ENCODE assay signal across 13 cellular contexts in the genomic region with DNA sequence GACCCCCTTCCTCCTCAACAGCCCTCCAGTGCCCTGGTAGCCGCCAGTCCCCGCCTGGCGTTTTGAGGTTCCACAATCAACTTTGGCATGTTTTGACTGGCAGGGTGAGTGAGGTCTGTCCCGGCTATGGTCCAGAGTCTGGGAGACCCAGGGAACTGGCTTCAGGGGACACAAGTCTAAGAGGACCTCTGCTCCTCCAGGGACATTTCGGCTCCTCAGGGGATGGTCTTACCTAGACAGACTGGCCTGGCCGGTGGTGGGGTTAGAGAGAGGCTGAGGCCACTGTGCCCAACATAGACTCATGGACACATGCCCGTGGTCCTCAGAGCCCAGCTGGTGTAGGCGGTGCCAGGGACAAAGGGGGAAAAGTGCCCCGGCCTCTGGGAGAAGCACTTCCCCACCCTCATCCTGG. TPM values are rescaled to one million over a fixed set of nuclear protein-coding genes. Genes with fewer than 3 reads are reported as not detected.
A peak's percentile ranks its signal among the peaks of the same experiment; 100 is the strongest.
DNase-seq lines count a peak whose midpoint lies in the region; ATAC-seq and TF ChIP-seq lines count a peak whose summit lies in the region.
"Had no signal": no experiment of that assay in that cellular context is flagged by ENCODE, and none has a peak within 500 bp of the region (broad histone marks: within the 10 kb centered on the region; RNA-seq: fewer than 3 reads in every experiment).

No MANE protein-coding gene starts in this region.

- DNase-seq in CD4-positive, alpha-beta memory T cell, result no peak
- DNase-seq in natural killer cell, result no peak
- DNase-seq in uterus, result no peak
- no peak for DNase-seq in stimulated activated CD4-positive, alpha-beta T cell treated with anti-CD3 and anti-CD28 coated beads, Interleukin-1b, Interleukin-23, amount 100 ng/mL, for 48 hours
- no peak for DNase-seq in HT-29 (ENCODE audit: low spot score)
- DNase-seq: effector CD4-positive, alpha-beta T cell; hippocampal formation had no signal

- POLR2A ChIA-PET in CD4-positive, alpha-beta memory T cell (lab: Charles Lee; ENCODE audit: partially characterized antibody), result interaction anchor here (0.5 to 26.7 kb wide), 12 partner anchors 8 to 471 kb away, joined by 3 to 1172 read pairs (median 4); a partner anchor contains a TSS

- no peaks in the 10 kb centered on the region for H3K9me3 ChIP-seq in CD4-positive, alpha-beta memory T cell (ENCODE audit: control insufficient read depth in 1 of 2, low read length in 2 of 2)
- no peaks in the 10 kb centered on the region for H3K9me3 ChIP-seq in uterus
- H3K9me3 ChIP-seq: mucosa of descending colon had no signal

- TF ChIP-seq CTCF in KMS-11 (conservative IDR thresholded peaks at IDR 0.05; ENCODE audit: low read depth, low read length), result no peak; the same call in 1 of the 2 replicates
- no peak for TF ChIP-seq CTCF in natural killer cell (IDR thresholded peaks at IDR 0.05)
- no peak for TF ChIP-seq CTCF in uterus (IDR thresholded peaks at IDR 0.05)

- no peak for TF ChIP-seq POLR2A in uterus (IDR thresholded peaks at IDR 0.05)

- peaks cover 40% of the 10 kb centered on the region for H3K36me3 ChIP-seq in CD4-positive, alpha-beta memory T cell (ENCODE audit: insufficient read depth, low read length)
- H3K36me3 ChIP-seq in KMS-11 (ENCODE audit: insufficient read depth), result no peaks in the 10 kb centered on the region; the same call in 1 of the 2 replicates
- no peaks in the 10 kb centered on the region for H3K36me3 ChIP-seq in uterus

- ATAC-seq in natural killer cell (no peak), esophagus mucosa (no peak)

- H3K4me1 Mint-ChIP-seq in CD4-positive, alpha-beta memory T cell, result peaks cover 35 to 81% (median 51%) of the 10 kb centered on the region in 4 donors
- H3K4me1 Mint-ChIP-seq in activated naive CD8-positive, alpha-beta T cell (ENCODE audit: low read depth), result peaks cover 63% of the 10 kb centered on the region
- peaks cover 64 to 76% of the 10 kb centered on the region in 2 donors for H3K4me1 Mint-ChIP-seq in natural killer cell

- peaks cover 0 to 14% (median 0%) of the 10 kb centered on the region in 8 donors for H3K9me3 Mint-ChIP-seq in CD4-positive, alpha-beta memory T cell
- no peaks in the 10 kb centered on the region for H3K9me3 Mint-ChIP-seq in activated naive CD8-positive, alpha-beta T cell (ENCODE audit: low read depth)
- H3K9me3 Mint-ChIP-seq in natural killer cell, result no peaks in the 10 kb centered on the region

- intact Hi-C loops in CD4-positive, alpha-beta memory T cell (cut with micrococcal nuclease), result loop anchor here (5.0 kb wide), 1 partner anchor 120 kb away; no protein-coding TSS in a partner anchor
- intact Hi-C loops in natural killer cell (cut with micrococcal nuclease) (loop anchor here (5.0 kb wide), 1 partner anchor 1670 kb away; no protein-coding TSS in a partner anchor), uterus (cut with DNase I; ENCODE audit: low total_unique reads) (no loop called here)

- peaks cover 43 to 65% of the 10 kb centered on the region in 2 donors for H3K36me3 Mint-ChIP-seq in CD4-positive, alpha-beta memory T cell
- peaks cover 13% of the 10 kb centered on the region for H3K36me3 Mint-ChIP-seq in activated naive CD8-positive, alpha-beta T cell
- peaks cover 10% of the 10 kb centered on the region for H3K36me3 Mint-ChIP-seq in natural killer cell

- H3K9ac ChIP-seq in KMS-11, result peak overlapping the region; percentile 73; the same call in 1 of the 2 replicates

- no peaks in the 10 kb centered on the region for H4K20me1 ChIP-seq in KMS-11 (ENCODE audit: insufficient read depth)

- H3K4me3 Mint-ChIP-seq in CD4-positive, alpha-beta memory T cell, result peak overlapping the region; percentile 87 to 99 (median 88)
- peak overlapping the region; percentile 80 for H3K4me3 Mint-ChIP-seq in activated naive CD8-positive, alpha-beta T cell
- peak overlapping the region; percentile 59 for H3K4me3 Mint-ChIP-seq in natural killer cell

- no peaks in the 10 kb centered on the region for H3K27me3 ChIP-seq in CD4-positive, alpha-beta memory T cell (ENCODE audit: insufficient read depth, low read length)
- H3K27me3 ChIP-seq in KMS-11 (ENCODE audit: insufficient read depth, low read depth), result no peaks in the 10 kb centered on the region
- H3K27me3 ChIP-seq in uterus, result peaks cover 0 to 8% of the 10 kb centered on the region in 2 donors

- peaks cover 69% of the 10 kb centered on the region for H3K4me1 ChIP-seq in CD4-positive, alpha-beta memory T cell (ENCODE audit: insufficient read depth, low read length)
- H3K4me1 ChIP-seq in KMS-11 (ENCODE audit: low read depth, poor library complexity, severe bottlenecking) (peaks cover 56% of the 10 kb centered on the region), uterus (peaks cover 0 to 11% of the 10 kb centered on the region in 2 donors)

- H3K79me2 ChIP-seq in KMS-11 (ENCODE audit: insufficient read depth, low read depth), result peaks cover 32% of the 10 kb centered on the region

- CTCF ChIA-PET in CD4-positive, alpha-beta memory T cell (lab: Charles Lee; ENCODE audit: partially characterized antibody), result interaction anchor here (6.5 to 8.0 kb wide), 3 partner anchors 10 to 44 kb away, joined by 57 to 121 read pairs (median 107); no protein-coding TSS in a partner anchor

- peak overlapping the region; percentile 81 for H3K27ac ChIP-seq in CD4-positive, alpha-beta memory T cell (ENCODE audit: low read depth, low read length)
- H3K27ac ChIP-seq in KMS-11, result peak overlapping the region; percentile 68; the same call in 1 of the 2 replicates
- no peak overlapping the region for H3K27ac ChIP-seq in uterus

- H3K27ac Mint-ChIP-seq in CD4-positive, alpha-beta memory T cell, result peak overlapping the region; percentile 78 to 98 (median 91)
- peak overlapping the region; percentile 70 for H3K27ac Mint-ChIP-seq in activated naive CD8-positive, alpha-beta T cell
- H3K27ac Mint-ChIP-seq in natural killer cell, result peak overlapping the region; percentile 83 to 99

- H3K27me3 Mint-ChIP-seq in CD4-positive, alpha-beta memory T cell, result no peaks in the 10 kb centered on the region
- H3K27me3 Mint-ChIP-seq in activated naive CD8-positive, alpha-beta T cell, result no peaks in the 10 kb centered on the region
- H3K27me3 Mint-ChIP-seq in natural killer cell (ENCODE audit: low read depth in 2 of 2), result no peaks in the 10 kb centered on the region

- no peak overlapping the region for H2AFZ ChIP-seq in KMS-11 (ENCODE audit: low read depth)

- H3K4me3 ChIP-seq in CD4-positive, alpha-beta memory T cell (ENCODE audit: low read length in 2 of 2), result peak overlapping the region; percentile 93 to 97
- no peak overlapping the region for H3K4me3 ChIP-seq in KMS-11 (IDR thresholded peaks at IDR 0.05; ENCODE audit: insufficient read depth, low read depth, low read length)
- H3K4me3 ChIP-seq in uterus, result no peak overlapping the region
- H3K4me3 ChIP-seq: mucosa of descending colon had no signal

- peak overlapping the region; percentile 58; the same call in 1 of the 2 replicates for H3K4me2 ChIP-seq in KMS-11

RNA-seq across cellular contexts. Expression of a gene that starts 2.2 kb away (rescaled TPM):
- total RNA-seq in CD4-positive, alpha-beta memory T cell, result 100 to 1,000 TPM; 424 to 430 TPM
- polyA plus RNA-seq in CD4-positive, alpha-beta memory T cell, result 100 to 1,000 TPM in 1 of 2 donors, 10 to 100 TPM in 1; 77.7 to 172 TPM
- total RNA-seq in natural killer cell, result 100 to 1,000 TPM; 401 to 551 (median 435) TPM
- total RNA-seq in uterus, result 10 to 100 TPM in 1 of 4 donors, 1 to 10 TPM in 2, under 1 TPM in 1; 0.51 to 20.1 (median 3.1) TPM
- 2.0 TPM for total RNA-seq in esophagus mucosa
- 4.1 and 7.2 TPM in 2 replicates for total RNA-seq in HT-29 (2014; rRNA removed; shearing (Covaris generic))

RNA-seq across cellular contexts. Expression of a gene that starts 4.2 kb away (rescaled TPM):
- total RNA-seq in CD4-positive, alpha-beta memory T cell, result 100 to 1,000 TPM; 697 to 702 TPM
- polyA plus RNA-seq in CD4-positive, alpha-beta memory T cell, result 100 to 1,000 TPM; 258 to 300 TPM
- 100 to 1,000 TPM; 653 to 825 (median 687) TPM for total RNA-seq in natural killer cell
- total RNA-seq in uterus, result 10 to 100 TPM in 3 of 4 donors, 1 to 10 TPM in 1; 8.2 to 56.1 (median 16.1) TPM
- total RNA-seq in esophagus mucosa, result 50.2 TPM
- total RNA-seq in HT-29 (2014; rRNA removed; shearing (Covaris generic)), result 236 and 238 TPM in 2 replicates

RNA-seq across cellular contexts. Expression of a gene that starts 13.4 kb away (rescaled TPM):
- not detected for total RNA-seq in CD4-positive, alpha-beta memory T cell
- polyA plus RNA-seq in CD4-positive, alpha-beta memory T cell, result not detected
- total RNA-seq in natural killer cell (not detected), uterus (under 1 TPM in 1 of 4 donors, not detected in 3; 0.62 TPM), esophagus mucosa (0.44 TPM)
- total RNA-seq in HT-29 (2014; rRNA removed; shearing (Covaris generic)), result 0.20 TPM in 1 of 2 replicates, not detected in the other
- total RNA-seq: mucosa of descending colon; smooth muscle cell; T-helper 2 cell treated with Interferon-gamma antibody and Interleukin-4, amounts not matched to agents 100 ng/mL and 5 ng/mL, for 36 hours had no signal

RNA-seq across cellular contexts. Expression of a gene that starts 35.6 kb away (rescaled TPM):
- 10 to 100 TPM; 60.3 to 61.6 TPM for total RNA-seq in CD4-positive, alpha-beta memory T cell
- polyA plus RNA-seq in CD4-positive, alpha-beta memory T cell, result 100 to 1,000 TPM; 144 to 234 TPM
- total RNA-seq in natural killer cell (10 to 100 TPM; 41.2 to 62.1 (median 43.5) TPM), uterus (10 to 100 TPM; 16.7 to 83.2 (median 49.1) TPM), esophagus mucosa (73.0 TPM)
- total RNA-seq in HT-29 (2014; rRNA removed; shearing (Covaris generic)), result 225 and 231 TPM in 2 replicates

RNA-seq across cellular contexts. Expression of a gene that starts 54.1 kb away (rescaled TPM):
- total RNA-seq in CD4-positive, alpha-beta memory T cell, result under 1 TPM in 1 of 2 experiments, not detected in 1; 0.55 TPM
- polyA plus RNA-seq in CD4-positive, alpha-beta memory T cell, result 1 to 10 TPM in 1 of 2 donors, under 1 TPM in 1; 0.88 to 1.4 TPM
- total RNA-seq in natural killer cell (1 to 10 TPM; 2.1 to 5.1 (median 3.9) TPM), uterus (10 to 100 TPM in 1 of 4 donors, 1 to 10 TPM in 1, not detected in 2; 1.4 to 40.8 TPM), esophagus mucosa (33.3 TPM)
- total RNA-seq in HT-29 (2014; rRNA removed; shearing (Covaris generic)), result 379 and 400 TPM in 2 replicates

Comparison
In these comparisons a context has a peak if more than half of its experiments do, and no peak if none do; other contexts are left out.
1. H3K27ac ChIP-seq: peak in CD4-positive, alpha-beta memory T cell (single experiment) and KMS-11 (single experiment); none in uterus (0 of 2).
2. H3K4me3 ChIP-seq: peak in CD4-positive, alpha-beta memory T cell (2 of 2); none in KMS-11 (single experiment) and uterus (0 of 2).
3. RNA of a gene that starts 2.2 kb away (total RNA-seq): 401 to 551 TPM in natural killer cell and 424 to 430 TPM in CD4-positive, alpha-beta memory T cell; 4.1 to 7.2 TPM in HT-29, 0.51 to 20.1 TPM in uterus and 2.0 TPM in esophagus mucosa (single experiment); every median in the first group is over 10 times any median in the second.
4. Peak in every context shown above with its lines, with median percentiles within 50 percentile points of each other: H3K27ac Mint-ChIP-seq and H3K4me3 Mint-ChIP-seq.